In the genomic region with DNA sequence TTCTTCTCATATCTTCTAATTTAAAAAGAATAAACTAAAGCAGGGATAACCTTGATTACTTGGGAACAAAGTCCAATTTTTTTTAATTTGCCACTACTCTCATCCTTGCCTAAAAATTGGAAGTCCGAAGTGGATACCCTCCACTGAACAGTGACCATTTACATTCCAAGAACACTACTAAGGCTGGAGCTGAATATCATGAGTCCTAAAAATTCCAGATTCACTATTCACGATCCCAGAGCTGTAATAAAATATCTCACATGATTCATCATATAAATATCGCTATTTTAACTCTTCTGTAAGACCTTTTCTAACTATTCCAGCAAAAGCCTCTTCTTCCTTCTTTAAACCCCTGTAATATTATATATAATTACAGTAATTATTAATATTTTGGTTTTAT, we compare ENCODE assay signal across 20 cellular contexts. TPM values are rescaled to one million over a fixed set of nuclear protein-coding genes. Genes with fewer than 3 reads are reported as not detected.
DNase-seq lines count a peak whose midpoint lies in the region; ATAC-seq and TF ChIP-seq lines count a peak whose summit lies in the region.
"Had no signal": no experiment of that assay in that cellular context is flagged by ENCODE, and none has a peak within 500 bp of the region (broad histone marks: within the 10 kb centered on the region; RNA-seq: fewer than 3 reads in every experiment).

No MANE protein-coding gene starts in this region.

- H3K9me3 ChIP-seq in tibial nerve: peaks cover 0 to 23% (median 0%) of the 10 kb centered on the region in 4 donors
- H3K9me3 ChIP-seq: mucosa of descending colon, pancreas, SJSA1 had no signal

- H3K9me3 Mint-ChIP-seq in chondrocyte (ENCODE audit: low read depth): peaks cover 11% of the 10 kb centered on the region
- H3K9me3 Mint-ChIP-seq: activated T-cell treated with anti-CD3 and anti-CD28 coated beads, Interleukin-2, amount 50 U/mL, for 24 hours had no signal

- H3K4me1 ChIP-seq in tibial nerve: no peaks in the 10 kb centered on the region
- H3K4me1 ChIP-seq: BLaER1 treated with 17β-estradiol and CSF1 and Interleukin-3, amounts not matched to agents 10 nM and 100 nM; pancreas had no signal

- H3K36me3 Mint-ChIP-seq in chondrocyte (ENCODE audit: low read depth): no peaks in the 10 kb centered on the region

- ATAC-seq in HG03097 (IDR thresholded peaks at IDR 0.05; ENCODE audit: low FRiP score, unreplicated experiment): no peak
- ATAC-seq: mucosa of descending colon, pancreas had no signal

- DNase-seq in AG10803 (ENCODE audit: low read depth) (peak; percentile 79), chondrocyte (ENCODE audit: low spot score) (no peak), myocyte (ENCODE audit: low read depth) (peak; percentile 53), superior temporal gyrus (ENCODE audit: extremely low spot score) (no peak), tibial nerve (ENCODE audit: low spot score in 2 of 2) (no peak), NCI-H146 (lab: John Stamatoyannopoulos, UW) (no peak)
- DNase-seq: activated CD4-positive, alpha-beta T cell treated with anti-CD3 and anti-CD28 coated beads, Interleukin-2, amount 50 U/mL, for 1 hour; activated naive CD8-positive, alpha-beta T cell treated with anti-CD3 and anti-CD28 coated beads for 36 hours; activated T-cell treated with anti-CD3 and anti-CD28 coated beads, Interleukin-2, amount 50 U/mL, for 24 hours; cerebellar nuclear complex; head of caudate nucleus; islet precursor cell; mucosa of descending colon; pancreas had no signal

- H3K27me3 ChIP-seq in tibial nerve: no peaks in the 10 kb centered on the region
- H3K27me3 ChIP-seq: BLaER1 treated with 17β-estradiol and CSF1 and Interleukin-3, amounts not matched to agents 10 nM and 100 nM; pancreas; SJSA1 had no signal

- H3K27ac ChIP-seq in tibial nerve: no peak overlapping the region
- H3K27ac ChIP-seq: BLaER1 treated with 17β-estradiol and CSF1 and Interleukin-3, amounts not matched to agents 10 nM and 100 nM; HL-60; pancreas; SJSA1 had no signal

- TF ChIP-seq EP300 in Ishikawa (IDR thresholded peaks at IDR 0.05; ENCODE audit: borderline replicate concordance) (no peak), tibial nerve (IDR thresholded peaks at IDR 0.05) (no peak)

- no peaks in the 10 kb centered on the region for H3K27me3 Mint-ChIP-seq in chondrocyte (ENCODE audit: low read depth)
- H3K27me3 Mint-ChIP-seq: activated naive CD8-positive, alpha-beta T cell treated with anti-CD3 and anti-CD28 coated beads for 36 hours; stimulated activated naive CD8-positive, alpha-beta T cell treated with anti-CD3 and anti-CD28 coated beads, Interleukin-15, Interleukin-2, amounts not matched to agents 100 ng/mL and 50 ng/mL, for 24 hours had no signal

- peak overlapping the region; percentile 91 for H3K27ac Mint-ChIP-seq in chondrocyte (ENCODE audit: unreplicated experiment)
- H3K27ac Mint-ChIP-seq: activated naive CD8-positive, alpha-beta T cell treated with anti-CD3 and anti-CD28 coated beads for 36 hours; activated T-cell treated with anti-CD3 and anti-CD28 coated beads, Interleukin-2, amount 50 U/mL, for 24 hours; stimulated activated naive CD8-positive, alpha-beta T cell treated with anti-CD3 and anti-CD28 coated beads, Interleukin-15, Interleukin-2, amounts not matched to agents 100 ng/mL and 50 ng/mL, for 24 hours had no signal

- peaks cover 17% of the 10 kb centered on the region for H3K4me1 Mint-ChIP-seq in chondrocyte (ENCODE audit: low read depth)
- H3K4me1 Mint-ChIP-seq: activated naive CD8-positive, alpha-beta T cell treated with anti-CD3 and anti-CD28 coated beads for 36 hours had no signal

- H3K36me3 ChIP-seq in tibial nerve: no peaks in the 10 kb centered on the region
- H3K36me3 ChIP-seq: BLaER1 treated with 17β-estradiol and CSF1 and Interleukin-3, amounts not matched to agents 10 nM and 100 nM; pancreas; SJSA1 had no signal

- no peak for TF ChIP-seq POLR2A in tibial nerve (IDR thresholded peaks at IDR 0.05)

- peak overlapping the region; percentile 28 for H3K4me3 Mint-ChIP-seq in chondrocyte (ENCODE audit: unreplicated experiment)
- H3K4me3 Mint-ChIP-seq: activated naive CD8-positive, alpha-beta T cell treated with anti-CD3 and anti-CD28 coated beads for 36 hours; activated T-cell treated with anti-CD3 and anti-CD28 coated beads, Interleukin-2, amount 50 U/mL, for 24 hours; stimulated activated naive CD8-positive, alpha-beta T cell treated with anti-CD3 and anti-CD28 coated beads, Interleukin-15, Interleukin-2, amounts not matched to agents 100 ng/mL and 50 ng/mL, for 24 hours had no signal

- H3K4me3 ChIP-seq in AG10803 (ENCODE audit: low read length) (no peak overlapping the region), tibial nerve (no peak overlapping the region)
- H3K4me3 ChIP-seq: BLaER1 treated with 17β-estradiol and CSF1 and Interleukin-3, amounts not matched to agents 10 nM and 100 nM; mucosa of descending colon; pancreas; SJSA1 had no signal

- no peak for TF ChIP-seq CTCF in AG10803 (conservative IDR thresholded peaks at IDR 0.05; ENCODE audit: low read length)
- TF ChIP-seq CTCF in chondrocyte (IDR thresholded peaks at IDR 0.05): no peak
- TF ChIP-seq CTCF in tibial nerve (IDR thresholded peaks at IDR 0.05): no peak

- no peak for TF ChIP-seq RAD21 in Ishikawa (IDR thresholded peaks at IDR 0.05; ENCODE audit: low read depth)

- 53 to 55% methylated on average over 3 of the region's 3 CpGs for WGBS in tibial nerve, 2 donors

TF ChIP-seq in Ishikawa, 13 proteins besides CTCF, POLR2A, EP300 and RAD21:
- TF ChIP-seq EGR1 (IDR thresholded peaks at IDR 0.05) (no peak), TCF12 (IDR thresholded peaks at IDR 0.05; ENCODE audit: low read depth) (no peak), CREB1 (IDR thresholded peaks at IDR 0.05; ENCODE audit: low read depth) (no peak), TAF1 (IDR thresholded peaks at IDR 0.05; ENCODE audit: low read depth) (no peak), NFIC (IDR thresholded peaks at IDR 0.05) (0 out of 2 replicates have a peak, but pooled peaks have one; percentile 7), TEAD4 (IDR thresholded peaks at IDR 0.05) (peak; percentile 64; the same call in 1 of the 2 replicates), FOXM1 (IDR thresholded peaks at IDR 0.05; ENCODE audit: borderline replicate concordance, low read depth) (no peak), YY1 (IDR thresholded peaks at IDR 0.05; ENCODE audit: low read depth) (no peak), CEBPB (IDR thresholded peaks at IDR 0.05) (no peak), ZBTB7A (IDR thresholded peaks at IDR 0.05; ENCODE audit: low read depth) (no peak)
- TF ChIP-seq, protein P1, sequence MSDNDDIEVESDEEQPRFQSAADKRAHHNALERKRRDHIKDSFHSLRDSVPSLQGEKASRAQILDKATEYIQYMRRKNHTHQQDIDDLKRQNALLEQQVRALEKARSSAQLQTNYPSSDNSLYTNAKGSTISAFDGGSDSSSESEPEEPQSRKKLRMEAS (IDR thresholded peaks at IDR 0.05): no peak
- TF ChIP-seq, protein P2, sequence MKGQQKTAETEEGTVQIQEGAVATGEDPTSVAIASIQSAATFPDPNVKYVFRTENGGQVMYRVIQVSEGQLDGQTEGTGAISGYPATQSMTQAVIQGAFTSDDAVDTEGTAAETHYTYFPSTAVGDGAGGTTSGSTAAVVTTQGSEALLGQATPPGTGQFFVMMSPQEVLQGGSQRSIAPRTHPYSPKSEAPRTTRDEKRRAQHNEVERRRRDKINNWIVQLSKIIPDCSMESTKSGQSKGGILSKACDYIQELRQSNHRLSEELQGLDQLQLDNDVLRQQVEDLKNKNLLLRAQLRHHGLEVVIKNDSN (IDR thresholded peaks at IDR 0.05): no peak
- TF ChIP-seq, protein P3, sequence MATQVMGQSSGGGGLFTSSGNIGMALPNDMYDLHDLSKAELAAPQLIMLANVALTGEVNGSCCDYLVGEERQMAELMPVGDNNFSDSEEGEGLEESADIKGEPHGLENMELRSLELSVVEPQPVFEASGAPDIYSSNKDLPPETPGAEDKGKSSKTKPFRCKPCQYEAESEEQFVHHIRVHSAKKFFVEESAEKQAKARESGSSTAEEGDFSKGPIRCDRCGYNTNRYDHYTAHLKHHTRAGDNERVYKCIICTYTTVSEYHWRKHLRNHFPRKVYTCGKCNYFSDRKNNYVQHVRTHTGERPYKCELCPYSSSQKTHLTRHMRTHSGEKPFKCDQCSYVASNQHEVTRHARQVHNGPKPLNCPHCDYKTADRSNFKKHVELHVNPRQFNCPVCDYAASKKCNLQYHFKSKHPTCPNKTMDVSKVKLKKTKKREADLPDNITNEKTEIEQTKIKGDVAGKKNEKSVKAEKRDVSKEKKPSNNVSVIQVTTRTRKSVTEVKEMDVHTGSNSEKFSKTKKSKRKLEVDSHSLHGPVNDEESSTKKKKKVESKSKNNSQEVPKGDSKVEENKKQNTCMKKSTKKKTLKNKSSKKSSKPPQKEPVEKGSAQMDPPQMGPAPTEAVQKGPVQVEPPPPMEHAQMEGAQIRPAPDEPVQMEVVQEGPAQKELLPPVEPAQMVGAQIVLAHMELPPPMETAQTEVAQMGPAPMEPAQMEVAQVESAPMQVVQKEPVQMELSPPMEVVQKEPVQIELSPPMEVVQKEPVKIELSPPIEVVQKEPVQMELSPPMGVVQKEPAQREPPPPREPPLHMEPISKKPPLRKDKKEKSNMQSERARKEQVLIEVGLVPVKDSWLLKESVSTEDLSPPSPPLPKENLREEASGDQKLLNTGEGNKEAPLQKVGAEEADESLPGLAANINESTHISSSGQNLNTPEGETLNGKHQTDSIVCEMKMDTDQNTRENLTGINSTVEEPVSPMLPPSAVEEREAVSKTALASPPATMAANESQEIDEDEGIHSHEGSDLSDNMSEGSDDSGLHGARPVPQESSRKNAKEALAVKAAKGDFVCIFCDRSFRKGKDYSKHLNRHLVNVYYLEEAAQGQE (IDR thresholded peaks at IDR 0.05; ENCODE audit: low read depth): no peak

RNA-seq across cellular contexts. Expression of a gene that starts 57.4 kb away (rescaled TPM):
- 15.6 to 21.2 TPM (median 18.8 TPM) in 3 replicates for total RNA-seq in chondrocyte
- total RNA-seq in myocyte: 31.4 and 32.8 TPM in 2 replicates
- 17.3 TPM for polyA plus RNA-seq in myocyte (2012)
- total RNA-seq in tibial nerve: 10 to 100 TPM in 3 of 4 donors, 1 to 10 TPM in 1; 9.8 to 29.1 (median 15.4) TPM

RNA-seq across cellular contexts. Expression of a gene that starts 57.8 kb away (rescaled TPM):
- 161 to 170 TPM (median 165 TPM) in 3 replicates for total RNA-seq in chondrocyte
- 340 and 378 TPM in 2 replicates for total RNA-seq in myocyte
- 222 TPM for polyA plus RNA-seq in myocyte (2012)
- total RNA-seq in tibial nerve: 100 to 1,000 TPM; 102 to 152 (median 120) TPM

Comparison
In these comparisons a context has a peak if more than half of its experiments do, and no peak if none do; other contexts are left out.
1. DNase-seq: peak in AG10803 (single experiment) and myocyte (single experiment); none in chondrocyte (single experiment), superior temporal gyrus (single experiment), tibial nerve (0 of 2) and NCI-H146 (single experiment).